23 cellular contexts compared by ENCODE assay signal in genomic region chr3:72702997-72703396, GRCh38.
A peak's percentile ranks its signal among the peaks of the same experiment; 100 is the strongest.
DNase-seq lines count a peak whose midpoint lies in the region; ATAC-seq, FAIRE-seq and TF ChIP-seq lines count a peak whose summit lies in the region.
"Had no signal": no experiment of that assay in that cellular context is flagged by ENCODE, and none has a peak within 500 bp of the region (broad histone marks: within the 10 kb centered on the region; RNA-seq: fewer than 3 reads in every experiment).

No MANE protein-coding gene starts in this region.

- in situ Hi-C loops in GM13976 (cut with MboI; ENCODE audit: low sequenced_read_pairs, unreplicated experiment) = no loop called here

- TF ChIP-seq CTCF in cardiac muscle cell (IDR thresholded peaks at IDR 0.05; ENCODE audit: low read depth, low read length) = no peak
- no peak for TF ChIP-seq CTCF in GM13976 (IDR thresholded peaks at IDR 0.05; ENCODE audit: borderline replicate concordance, control extremely low read depth, extremely low read depth, insufficient read depth, missing control alignments)
- no peak for TF ChIP-seq CTCF in heart left ventricle (IDR thresholded peaks at IDR 0.05)

- DNase-seq in cardiac muscle cell (ENCODE audit: low read depth in 1 of 2, low spot score in 1 of 2) = no peak
- DNase-seq in right cardiac atrium = no peak
- peak; percentile 42 for DNase-seq in GM13976 (ENCODE audit: low spot score)
- DNase-seq in central memory CD8-positive, alpha-beta T cell (ENCODE audit: low spot score in 2 of 2) = no peak
- no peak for DNase-seq in hepatic stellate cell (ENCODE audit: low spot score)
- no peak for DNase-seq in heart left ventricle
- no peak for DNase-seq in small intestine
- DNase-seq: AML-193; CD4-positive, alpha-beta T cell; GOT3; H7; HFFc6; KG1 had no signal

- H3K27ac ChIP-seq in cardiac muscle cell = peak overlapping the region; percentile 43
- H3K27ac ChIP-seq in right cardiac atrium (ENCODE audit: low read length) = no peak overlapping the region
- H3K27ac ChIP-seq in heart left ventricle = no peak overlapping the region
- no peak overlapping the region for H3K27ac ChIP-seq in small intestine (ENCODE audit: low read depth in 1 of 2, low read length in 1 of 2)
- H3K27ac ChIP-seq: 22Rv1, A549, C4-2B had no signal

- 88% methylated on average over 4 of the region's 4 CpGs for WGBS in right cardiac atrium
- 90 to 93% (median 92%) methylated on average over 4 of the region's 4 CpGs for WGBS in heart left ventricle, 4 donors
- WGBS in small intestine, 3 donors = 82 to 90% (median 85%) methylated on average over 4 of the region's 4 CpGs

- H3K36me3 ChIP-seq in cardiac muscle cell (no peaks in the 10 kb centered on the region), heart left ventricle (no peaks in the 10 kb centered on the region), small intestine (ENCODE audit: control insufficient read depth in 2 of 2, insufficient read depth in 2 of 2, low read length in 2 of 2) (no peaks in the 10 kb centered on the region)

- H3K4me3 Mint-ChIP-seq in central memory CD8-positive, alpha-beta T cell = no peak overlapping the region
- H3K4me3 Mint-ChIP-seq: CD4-positive, alpha-beta T cell; HFFc6; IgD-negative memory B cell had no signal

- H3K9me3 Mint-ChIP-seq in central memory CD8-positive, alpha-beta T cell = no peaks in the 10 kb centered on the region
- H3K9me3 Mint-ChIP-seq: CD4-positive, alpha-beta T cell; HFFc6; IgD-negative memory B cell had no signal

- H3K4me1 ChIP-seq in cardiac muscle cell (ENCODE audit: low read depth) (peaks cover 20% of the 10 kb centered on the region), right cardiac atrium (ENCODE audit: control insufficient read depth, insufficient read depth, low read length) (no peaks in the 10 kb centered on the region), heart left ventricle (peaks cover 0 to 9% (median 0%) of the 10 kb centered on the region in 12 donors), small intestine (ENCODE audit: control insufficient read depth in 2 of 2, insufficient read depth in 1 of 2, low read depth in 1 of 2, low read length in 1 of 2) (no peaks in the 10 kb centered on the region)
- H3K4me1 ChIP-seq: A549 had no signal

- no peak for FAIRE-seq in small intestine (lab: Jason Lieb, UNC)
- FAIRE-seq: A549, D721Med, G401.6, GM18507, HTR-8/SVneo had no signal

- H3K36me3 Mint-ChIP-seq in central memory CD8-positive, alpha-beta T cell (ENCODE audit: insufficient read depth) = peaks cover 2% of the 10 kb centered on the region

- no peak for TF ChIP-seq POLR2A in heart left ventricle (IDR thresholded peaks at IDR 0.05)

- intact Hi-C loops in right cardiac atrium (cut with DNase I) (no loop called here), heart left ventricle (cut with DNase I) (no loop called here)

- H3K27me3 ChIP-seq in cardiac muscle cell (no peaks in the 10 kb centered on the region), right cardiac atrium (ENCODE audit: control insufficient read depth, insufficient read depth) (no peaks in the 10 kb centered on the region), heart left ventricle (no peaks in the 10 kb centered on the region), small intestine (ENCODE audit: control insufficient read depth in 2 of 2, insufficient read depth in 2 of 2, low read length in 2 of 2) (no peaks in the 10 kb centered on the region)

- H3K4me1 Mint-ChIP-seq in central memory CD8-positive, alpha-beta T cell = no peaks in the 10 kb centered on the region

- H3K27ac Mint-ChIP-seq in central memory CD8-positive, alpha-beta T cell (ENCODE audit: low read depth) = peak overlapping the region; percentile 57
- H3K27ac Mint-ChIP-seq: CD4-positive, alpha-beta T cell; HFFc6; IgD-negative memory B cell had no signal

- ATAC-seq in right cardiac atrium (no peak), heart left ventricle (no peak)
- ATAC-seq in central memory CD8-positive, alpha-beta T cell (replicated peaks; ENCODE audit: extremely low read depth, poor library complexity, severe bottlenecking) = no peak
- ATAC-seq: A549, HCT116 had no signal

- H3K9me3 ChIP-seq in cardiac muscle cell (ENCODE audit: low read depth) (no peaks in the 10 kb centered on the region), right cardiac atrium (ENCODE audit: control insufficient read depth, low read length) (no peaks in the 10 kb centered on the region), heart left ventricle (no peaks in the 10 kb centered on the region), small intestine (ENCODE audit: control insufficient read depth, low read depth) (no peaks in the 10 kb centered on the region)
- H3K9me3 ChIP-seq: A549, Caco-2 had no signal

- H3K4me3 ChIP-seq in cardiac muscle cell (no peak overlapping the region), right cardiac atrium (ENCODE audit: low read length) (no peak overlapping the region), heart left ventricle (no peak overlapping the region), small intestine (ENCODE audit: low read depth in 1 of 2, low read length in 2 of 2) (no peak overlapping the region)
- H3K4me3 ChIP-seq: A549 had no signal

- H3K27me3 Mint-ChIP-seq in central memory CD8-positive, alpha-beta T cell = peaks cover 23% of the 10 kb centered on the region
- H3K27me3 Mint-ChIP-seq: CD4-positive, alpha-beta T cell had no signal
